Comparison of ENCODE assay signal across 1 cellular context in the genomic region with DNA sequence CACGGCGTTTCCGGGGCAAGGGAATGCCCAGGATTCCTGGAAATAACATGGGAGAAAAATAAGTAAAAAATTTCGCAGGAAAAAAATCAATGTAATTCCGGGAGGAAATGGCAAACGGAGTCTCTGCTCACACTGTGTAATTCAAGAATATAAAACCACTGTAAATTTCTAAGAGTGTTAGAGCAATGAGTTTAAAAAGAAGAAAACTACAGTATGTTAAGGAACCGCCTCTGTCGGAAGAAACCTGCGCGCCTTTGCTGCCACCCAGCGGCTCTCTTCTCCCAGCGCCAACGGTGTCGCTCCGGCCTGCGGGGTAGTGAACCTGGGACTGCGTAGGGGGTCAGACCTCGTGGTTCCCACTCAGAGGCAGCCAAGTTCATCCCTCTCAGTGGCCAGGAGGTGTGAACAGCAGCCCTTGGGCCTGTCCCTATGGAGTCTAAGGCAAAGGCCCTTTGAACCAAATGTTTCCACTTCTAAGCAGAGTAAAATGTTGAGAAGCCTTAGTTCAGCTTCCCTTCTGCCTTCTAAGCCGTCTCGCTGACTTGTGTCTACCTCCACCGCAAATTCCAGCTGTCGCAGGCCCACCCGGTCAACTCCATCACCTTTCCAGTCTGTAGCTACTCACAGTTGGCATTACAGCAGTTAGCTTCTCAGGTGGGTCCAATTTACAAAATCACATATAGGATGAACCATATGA.
TF ChIP-seq lines count a peak whose summit lies in the region.

No MANE protein-coding gene starts in this region.

TF ChIP-seq in GM12878, 131 proteins besides CTCF, POLR2A, EP300 and RAD21:
- TF ChIP-seq SPI1 (IDR thresholded peaks at IDR 0.05; ENCODE audit: borderline replicate concordance, insufficient read depth, low read depth, low read length) (no peak), IRF4 (IDR thresholded peaks at IDR 0.05; ENCODE audit: low read depth, low read length) (peak; percentile 43; the same call in 1 of the 2 replicates), GABPA (IDR thresholded peaks at IDR 0.05; ENCODE audit: low read depth) (no peak), CBX5 (IDR thresholded peaks at IDR 0.05; ENCODE audit: low read depth) (peak; percentile 26; the same call in 1 of the 2 replicates), ETV6 (conservative IDR thresholded peaks at IDR 0.05 in 1 of 2, IDR thresholded peaks at IDR 0.05 in 1 of 2; ENCODE audit: borderline replicate concordance in 1 of 2, low read depth in 1 of 2) (no peak), MEF2A (IDR thresholded peaks at IDR 0.05; ENCODE audit: insufficient read depth, low read depth, low read length) (0 out of 2 replicates have a peak, but pooled peaks have one; percentile 48), SMC3 (IDR thresholded peaks at IDR 0.05; ENCODE audit: borderline replicate concordance, low read length) (peak; percentile 97), EED (IDR thresholded peaks at IDR 0.05; ENCODE audit: low read depth) (peak; percentile 20; the same call in 1 of the 2 replicates), POU2F2 (IDR thresholded peaks at IDR 0.05; ENCODE audit: borderline replicate concordance, low read depth, low read length) (0 out of 3 replicates have a peak, but pooled peaks have one; percentile 10), JUND (IDR thresholded peaks at IDR 0.05; ENCODE audit: low read depth, low read length) (no peak), EGR1 (IDR thresholded peaks at IDR 0.05; ENCODE audit: borderline replicate concordance in 1 of 2, low read depth in 2 of 2, low read length in 2 of 2) (0 out of 3 replicates have a peak, but pooled peaks of 1 of the 2 experiments have one; percentile 25), CREM (IDR thresholded peaks at IDR 0.05; ENCODE audit: low read depth) (no peak), ZNF384 (IDR thresholded peaks at IDR 0.05; ENCODE audit: borderline replicate concordance, low read depth, low read length) (peak; percentile 53), PML (IDR thresholded peaks at IDR 0.05; ENCODE audit: low read length) (0 out of 2 replicates have a peak, but pooled peaks have one; percentile 42), SMARCA5 (IDR thresholded peaks at IDR 0.05) (peak; percentile 55; the same call in 1 of the 2 replicates), KLF5 (IDR thresholded peaks at IDR 0.05; ENCODE audit: partially characterized antibody) (no peak), SREBF2 (IDR thresholded peaks at IDR 0.05; ENCODE audit: low read length) (no peak), CHD1 (IDR thresholded peaks at IDR 0.05; ENCODE audit: low read depth, low read length) (0 out of 2 replicates have a peak, but pooled peaks have one; percentile 62), NBN (IDR thresholded peaks at IDR 0.05) (peak; percentile 30; the same call in 1 of the 2 replicates), ATF7 (IDR thresholded peaks at IDR 0.05; ENCODE audit: low read depth) (no peak), TBL1XR1 (IDR thresholded peaks at IDR 0.05; ENCODE audit: low read depth, low read length) (0 out of 2 replicates have a peak, but pooled peaks have one; percentile 14), YY1 (IDR thresholded peaks at IDR 0.05; ENCODE audit: low read depth, low read length) (peak; percentile 76), CREB1 (IDR thresholded peaks at IDR 0.05; ENCODE audit: low read depth) (peak; percentile 37; the same call in 1 of the 2 replicates), BACH1 (IDR thresholded peaks at IDR 0.05; ENCODE audit: borderline replicate concordance) (peak; percentile 30; the same call in 1 of the 2 replicates), MXI1 (IDR thresholded peaks at IDR 0.05; ENCODE audit: low read depth, low read length) (no peak), NR2F1 (conservative IDR thresholded peaks at IDR 0.05) (no peak; the same call in 1 of the 2 replicates), NFYA (IDR thresholded peaks at IDR 0.05; ENCODE audit: borderline replicate concordance, low read depth, low read length) (no peak), ASH2L (IDR thresholded peaks at IDR 0.05; ENCODE audit: borderline replicate concordance, low read depth) (no peak), BMI1 (IDR thresholded peaks at IDR 0.05; ENCODE audit: borderline replicate concordance) (no peak), BHLHE40 (IDR thresholded peaks at IDR 0.05; ENCODE audit: borderline replicate concordance in 1 of 2, low read depth in 2 of 2, low read length in 1 of 2) (peak in 1 of 2 experiments; percentile 8; a peak in 1 of 4 replicates)
- TF ChIP-seq, protein P1, sequence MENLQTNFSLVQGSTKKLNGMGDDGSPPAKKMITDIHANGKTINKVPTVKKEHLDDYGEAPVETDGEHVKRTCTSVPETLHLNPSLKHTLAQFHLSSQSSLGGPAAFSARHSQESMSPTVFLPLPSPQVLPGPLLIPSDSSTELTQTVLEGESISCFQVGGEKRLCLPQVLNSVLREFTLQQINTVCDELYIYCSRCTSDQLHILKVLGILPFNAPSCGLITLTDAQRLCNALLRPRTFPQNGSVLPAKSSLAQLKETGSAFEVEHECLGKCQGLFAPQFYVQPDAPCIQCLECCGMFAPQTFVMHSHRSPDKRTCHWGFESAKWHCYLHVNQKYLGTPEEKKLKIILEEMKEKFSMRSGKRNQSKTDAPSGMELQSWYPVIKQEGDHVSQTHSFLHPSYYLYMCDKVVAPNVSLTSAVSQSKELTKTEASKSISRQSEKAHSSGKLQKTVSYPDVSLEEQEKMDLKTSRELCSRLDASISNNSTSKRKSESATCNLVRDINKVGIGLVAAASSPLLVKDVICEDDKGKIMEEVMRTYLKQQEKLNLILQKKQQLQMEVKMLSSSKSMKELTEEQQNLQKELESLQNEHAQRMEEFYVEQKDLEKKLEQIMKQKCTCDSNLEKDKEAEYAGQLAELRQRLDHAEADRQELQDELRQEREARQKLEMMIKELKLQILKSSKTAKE (IDR thresholded peaks at IDR 0.05; ENCODE audit: low read depth, poor library complexity, severe bottlenecking): peak; percentile 27
- TF ChIP-seq, protein P2, sequence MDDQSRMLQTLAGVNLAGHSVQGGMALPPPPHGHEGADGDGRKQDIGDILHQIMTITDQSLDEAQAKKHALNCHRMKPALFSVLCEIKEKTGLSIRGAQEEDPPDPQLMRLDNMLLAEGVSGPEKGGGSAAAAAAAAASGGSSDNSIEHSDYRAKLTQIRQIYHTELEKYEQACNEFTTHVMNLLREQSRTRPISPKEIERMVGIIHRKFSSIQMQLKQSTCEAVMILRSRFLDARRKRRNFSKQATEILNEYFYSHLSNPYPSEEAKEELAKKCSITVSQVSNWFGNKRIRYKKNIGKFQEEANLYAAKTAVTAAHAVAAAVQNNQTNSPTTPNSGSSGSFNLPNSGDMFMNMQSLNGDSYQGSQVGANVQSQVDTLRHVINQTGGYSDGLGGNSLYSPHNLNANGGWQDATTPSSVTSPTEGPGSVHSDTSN (IDR thresholded peaks at IDR 0.05; ENCODE audit: insufficient replicate concordance, low read depth, low read length): no peak
- TF ChIP-seq, protein P3, sequence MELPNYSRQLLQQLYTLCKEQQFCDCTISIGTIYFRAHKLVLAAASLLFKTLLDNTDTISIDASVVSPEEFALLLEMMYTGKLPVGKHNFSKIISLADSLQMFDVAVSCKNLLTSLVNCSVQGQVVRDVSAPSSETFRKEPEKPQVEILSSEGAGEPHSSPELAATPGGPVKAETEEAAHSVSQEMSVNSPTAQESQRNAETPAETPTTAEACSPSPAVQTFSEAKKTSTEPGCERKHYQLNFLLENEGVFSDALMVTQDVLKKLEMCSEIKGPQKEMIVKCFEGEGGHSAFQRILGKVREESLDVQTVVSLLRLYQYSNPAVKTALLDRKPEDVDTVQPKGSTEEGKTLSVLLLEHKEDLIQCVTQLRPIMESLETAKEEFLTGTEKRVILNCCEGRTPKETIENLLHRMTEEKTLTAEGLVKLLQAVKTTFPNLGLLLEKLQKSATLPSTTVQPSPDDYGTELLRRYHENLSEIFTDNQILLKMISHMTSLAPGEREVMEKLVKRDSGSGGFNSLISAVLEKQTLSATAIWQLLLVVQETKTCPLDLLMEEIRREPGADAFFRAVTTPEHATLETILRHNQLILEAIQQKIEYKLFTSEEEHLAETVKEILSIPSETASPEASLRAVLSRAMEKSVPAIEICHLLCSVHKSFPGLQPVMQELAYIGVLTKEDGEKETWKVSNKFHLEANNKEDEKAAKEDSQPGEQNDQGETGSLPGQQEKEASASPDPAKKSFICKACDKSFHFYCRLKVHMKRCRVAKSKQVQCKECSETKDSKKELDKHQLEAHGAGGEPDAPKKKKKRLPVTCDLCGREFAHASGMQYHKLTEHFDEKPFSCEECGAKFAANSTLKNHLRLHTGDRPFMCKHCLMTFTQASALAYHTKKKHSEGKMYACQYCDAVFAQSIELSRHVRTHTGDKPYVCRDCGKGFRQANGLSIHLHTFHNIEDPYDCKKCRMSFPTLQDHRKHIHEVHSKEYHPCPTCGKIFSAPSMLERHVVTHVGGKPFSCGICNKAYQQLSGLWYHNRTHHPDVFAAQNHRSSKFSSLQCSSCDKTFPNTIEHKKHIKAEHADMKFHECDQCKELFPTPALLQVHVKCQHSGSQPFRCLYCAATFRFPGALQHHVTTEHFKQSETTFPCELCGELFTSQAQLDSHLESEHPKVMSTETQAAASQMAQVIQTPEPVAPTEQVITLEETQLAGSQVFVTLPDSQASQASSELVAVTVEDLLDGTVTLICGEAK (IDR thresholded peaks at IDR 0.05; ENCODE audit: borderline replicate concordance): no peak
- TF ChIP-seq, protein P4, sequence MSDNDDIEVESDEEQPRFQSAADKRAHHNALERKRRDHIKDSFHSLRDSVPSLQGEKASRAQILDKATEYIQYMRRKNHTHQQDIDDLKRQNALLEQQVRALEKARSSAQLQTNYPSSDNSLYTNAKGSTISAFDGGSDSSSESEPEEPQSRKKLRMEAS (IDR thresholded peaks at IDR 0.05; ENCODE audit: low read depth, low read length): peak; percentile 28; the same call in 1 of the 2 replicates
- TF ChIP-seq, protein P5, sequence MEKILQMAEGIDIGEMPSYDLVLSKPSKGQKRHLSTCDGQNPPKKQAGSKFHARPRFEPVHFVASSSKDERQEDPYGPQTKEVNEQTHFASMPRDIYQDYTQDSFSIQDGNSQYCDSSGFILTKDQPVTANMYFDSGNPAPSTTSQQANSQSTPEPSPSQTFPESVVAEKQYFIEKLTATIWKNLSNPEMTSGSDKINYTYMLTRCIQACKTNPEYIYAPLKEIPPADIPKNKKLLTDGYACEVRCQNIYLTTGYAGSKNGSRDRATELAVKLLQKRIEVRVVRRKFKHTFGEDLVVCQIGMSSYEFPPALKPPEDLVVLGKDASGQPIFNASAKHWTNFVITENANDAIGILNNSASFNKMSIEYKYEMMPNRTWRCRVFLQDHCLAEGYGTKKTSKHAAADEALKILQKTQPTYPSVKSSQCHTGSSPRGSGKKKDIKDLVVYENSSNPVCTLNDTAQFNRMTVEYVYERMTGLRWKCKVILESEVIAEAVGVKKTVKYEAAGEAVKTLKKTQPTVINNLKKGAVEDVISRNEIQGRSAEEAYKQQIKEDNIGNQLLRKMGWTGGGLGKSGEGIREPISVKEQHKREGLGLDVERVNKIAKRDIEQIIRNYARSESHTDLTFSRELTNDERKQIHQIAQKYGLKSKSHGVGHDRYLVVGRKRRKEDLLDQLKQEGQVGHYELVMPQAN (conservative IDR thresholded peaks at IDR 0.05): no peak
- TF ChIP-seq, protein P6, sequence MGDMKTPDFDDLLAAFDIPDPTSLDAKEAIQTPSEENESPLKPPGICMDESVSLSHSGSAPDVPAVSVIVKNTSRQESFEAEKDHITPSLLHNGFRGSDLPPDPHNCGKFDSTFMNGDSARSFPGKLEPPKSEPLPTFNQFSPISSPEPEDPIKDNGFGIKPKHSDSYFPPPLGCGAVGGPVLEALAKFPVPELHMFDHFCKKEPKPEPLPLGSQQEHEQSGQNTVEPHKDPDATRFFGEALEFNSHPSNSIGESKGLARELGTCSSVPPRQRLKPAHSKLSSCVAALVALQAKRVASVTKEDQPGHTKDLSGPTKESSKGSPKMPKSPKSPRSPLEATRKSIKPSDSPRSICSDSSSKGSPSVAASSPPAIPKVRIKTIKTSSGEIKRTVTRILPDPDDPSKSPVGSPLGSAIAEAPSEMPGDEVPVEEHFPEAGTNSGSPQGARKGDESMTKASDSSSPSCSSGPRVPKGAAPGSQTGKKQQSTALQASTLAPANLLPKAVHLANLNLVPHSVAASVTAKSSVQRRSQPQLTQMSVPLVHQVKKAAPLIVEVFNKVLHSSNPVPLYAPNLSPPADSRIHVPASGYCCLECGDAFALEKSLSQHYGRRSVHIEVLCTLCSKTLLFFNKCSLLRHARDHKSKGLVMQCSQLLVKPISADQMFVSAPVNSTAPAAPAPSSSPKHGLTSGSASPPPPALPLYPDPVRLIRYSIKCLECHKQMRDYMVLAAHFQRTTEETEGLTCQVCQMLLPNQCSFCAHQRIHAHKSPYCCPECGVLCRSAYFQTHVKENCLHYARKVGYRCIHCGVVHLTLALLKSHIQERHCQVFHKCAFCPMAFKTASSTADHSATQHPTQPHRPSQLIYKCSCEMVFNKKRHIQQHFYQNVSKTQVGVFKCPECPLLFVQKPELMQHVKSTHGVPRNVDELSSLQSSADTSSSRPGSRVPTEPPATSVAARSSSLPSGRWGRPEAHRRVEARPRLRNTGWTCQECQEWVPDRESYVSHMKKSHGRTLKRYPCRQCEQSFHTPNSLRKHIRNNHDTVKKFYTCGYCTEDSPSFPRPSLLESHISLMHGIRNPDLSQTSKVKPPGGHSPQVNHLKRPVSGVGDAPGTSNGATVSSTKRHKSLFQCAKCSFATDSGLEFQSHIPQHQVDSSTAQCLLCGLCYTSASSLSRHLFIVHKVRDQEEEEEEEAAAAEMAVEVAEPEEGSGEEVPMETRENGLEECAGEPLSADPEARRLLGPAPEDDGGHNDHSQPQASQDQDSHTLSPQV (IDR thresholded peaks at IDR 0.05): peak; percentile 34; the same call in 1 of the 2 replicates
- TF ChIP-seq, protein P7, sequence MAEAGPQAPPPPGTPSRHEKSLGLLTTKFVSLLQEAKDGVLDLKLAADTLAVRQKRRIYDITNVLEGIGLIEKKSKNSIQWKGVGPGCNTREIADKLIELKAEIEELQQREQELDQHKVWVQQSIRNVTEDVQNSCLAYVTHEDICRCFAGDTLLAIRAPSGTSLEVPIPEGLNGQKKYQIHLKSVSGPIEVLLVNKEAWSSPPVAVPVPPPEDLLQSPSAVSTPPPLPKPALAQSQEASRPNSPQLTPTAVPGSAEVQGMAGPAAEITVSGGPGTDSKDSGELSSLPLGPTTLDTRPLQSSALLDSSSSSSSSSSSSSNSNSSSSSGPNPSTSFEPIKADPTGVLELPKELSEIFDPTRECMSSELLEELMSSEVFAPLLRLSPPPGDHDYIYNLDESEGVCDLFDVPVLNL (IDR thresholded peaks at IDR 0.05; ENCODE audit: low read depth, low read length): 0 out of 2 replicates have a peak, but pooled peaks have one; percentile 37
- TF ChIP-seq, protein P8, sequence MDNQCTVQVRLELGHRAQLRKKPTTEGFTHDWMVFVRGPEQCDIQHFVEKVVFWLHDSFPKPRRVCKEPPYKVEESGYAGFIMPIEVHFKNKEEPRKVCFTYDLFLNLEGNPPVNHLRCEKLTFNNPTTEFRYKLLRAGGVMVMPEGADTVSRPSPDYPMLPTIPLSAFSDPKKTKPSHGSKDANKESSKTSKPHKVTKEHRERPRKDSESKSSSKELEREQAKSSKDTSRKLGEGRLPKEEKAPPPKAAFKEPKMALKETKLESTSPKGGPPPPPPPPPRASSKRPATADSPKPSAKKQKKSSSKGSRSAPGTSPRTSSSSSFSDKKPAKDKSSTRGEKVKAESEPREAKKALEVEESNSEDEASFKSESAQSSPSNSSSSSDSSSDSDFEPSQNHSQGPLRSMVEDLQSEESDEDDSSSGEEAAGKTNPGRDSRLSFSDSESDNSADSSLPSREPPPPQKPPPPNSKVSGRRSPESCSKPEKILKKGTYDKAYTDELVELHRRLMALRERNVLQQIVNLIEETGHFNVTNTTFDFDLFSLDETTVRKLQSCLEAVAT (IDR thresholded peaks at IDR 0.05): 0 out of 2 replicates have a peak, but pooled peaks have one; percentile 18
TF ChIP-seq in GM12878: peak in this region for 22.
